In genomic region chr4:2536193-2537010, GRCh38 we compare ENCODE assay signal across 8 cellular contexts. TPM values are rescaled to one million over a fixed set of nuclear protein-coding genes. Genes with fewer than 3 reads are reported as not detected.
DNase-seq lines count a peak whose midpoint lies in the region; ATAC-seq and TF ChIP-seq lines count a peak whose summit lies in the region.

TSS of gene FAM193A (plus strand) at chr4:2536647. CDS start at chr4:2536916, 269 bp downstream.

- peak; percentile 96 for ATAC-seq in stimulated activated naive CD8-positive, alpha-beta T cell treated with anti-CD3 and anti-CD28 coated beads, Interleukin-15, Interleukin-2, amounts not matched to agents 100 U/mL and 50 U/mL, for 24 hours

- peaks cover 5% of the 10 kb centered on the region for H3K4me1 Mint-ChIP-seq in nephron

- no peaks in the 10 kb centered on the region for H3K9me3 ChIP-seq in MM.1S (replicated peaks; ENCODE audit: insufficient read depth, low read length)

- H3K4me1 ChIP-seq in MM.1S (ENCODE audit: low read length): no peaks in the 10 kb centered on the region

- peaks cover 7% of the 10 kb centered on the region for H3F3A ChIP-seq in MM.1S (ENCODE audit: insufficient read depth, low read length)

- no peaks in the 10 kb centered on the region for H3K9me3 Mint-ChIP-seq in nephron

- H3K4me2 ChIP-seq in MM.1S (ENCODE audit: low read depth, low read length): peak within 1 kb of the TSS; percentile 72

- H3K36me3 ChIP-seq in MM.1S (replicated peaks; ENCODE audit: insufficient read depth, low read length): no peaks in the 10 kb centered on the region

- peak within 1 kb of the TSS; percentile 82 for H3K4me3 ChIP-seq in MM.1S (ENCODE audit: low read length)
- H3K4me3 ChIP-seq in fibroblast of the aortic adventitia (ENCODE audit: low read depth, low read length): peak within 1 kb of the TSS; percentile 78

- H3K36me3 Mint-ChIP-seq in nephron (ENCODE audit: low read depth): peaks cover 5% of the 10 kb centered on the region

- in situ Hi-C loops in G401 (cut with HindIII; ENCODE audit: low sequenced_read_pairs): no loop called here

- no peaks in the 10 kb centered on the region for H4K20me1 ChIP-seq in MM.1S (ENCODE audit: insufficient read depth, low read length)

- H3K27ac ChIP-seq in MM.1S (ENCODE audit: low read length): peak within 1 kb of the TSS; percentile 49; the same call in 1 of the 2 replicates

- no peaks in the 10 kb centered on the region for H3K27me3 ChIP-seq in MM.1S (replicated peaks; ENCODE audit: insufficient read depth, low read length)

- peak within 1 kb of the TSS; percentile 69 for H2AFZ ChIP-seq in MM.1S (ENCODE audit: low read length)

- H3K9me2 ChIP-seq in MM.1S (replicated peaks; ENCODE audit: insufficient read depth, low read length): no peaks in the 10 kb centered on the region

- DNase-seq in G401 (ENCODE audit: low spot score) (peak; percentile 99), HCEC 1CT (peak; percentile 96), MM.1S (peak; percentile 100), SHP77 treated with DMSO at 0.1 percent for 48 hours (lab: John Stamatoyannopoulos, UW) (peak; percentile 53), fibroblast of the aortic adventitia (ENCODE audit: low read depth) (peak; percentile 99)
- DNase-seq in activated effector memory CD4-positive, alpha-beta T cell treated with anti-CD3 and anti-CD28 coated beads, Interleukin-2, amount 50 U/mL, for 16 hours: peak; percentile 100
- peak; percentile 99 for DNase-seq in stimulated activated naive CD8-positive, alpha-beta T cell treated with anti-CD3 and anti-CD28 coated beads, Interleukin-15, Interleukin-2, amounts not matched to agents 100 U/mL and 50 U/mL, for 24 hours

- no peak for TF ChIP-seq CTCF in MM.1S (IDR thresholded peaks at IDR 0.05; ENCODE audit: low read length)
- TF ChIP-seq CTCF in fibroblast of the aortic adventitia (IDR thresholded peaks at IDR 0.05; ENCODE audit: insufficient read depth, low read length): no peak
- TF ChIP-seq CTCF in nephron (IDR thresholded peaks at IDR 0.05; ENCODE audit: unreplicated experiment in 3 of 3): no peak

- H3K4me3 Mint-ChIP-seq in nephron: peak within 1 kb of the TSS; percentile 98 to 99 (median 98)

- H3K27me3 Mint-ChIP-seq in nephron (ENCODE audit: low read depth): no peaks in the 10 kb centered on the region

- H3K27ac Mint-ChIP-seq in nephron: peak within 1 kb of the TSS; percentile 95 to 99 (median 98)

- H3K79me2 ChIP-seq in MM.1S (ENCODE audit: low read length): peaks cover 44% of the 10 kb centered on the region

- peak within 1 kb of the TSS; percentile 84 for H3K9ac ChIP-seq in MM.1S (ENCODE audit: low read length)

RNA-seq across cellular contexts. Expression of gene FAM193A, which starts in this region (rescaled TPM):
- total RNA-seq in G401 (2014; rRNA removed; shearing (Covaris generic)): 14.5 and 26.2 TPM in 2 replicates
- 17.4 and 38.7 TPM in 2 replicates for total RNA-seq in fibroblast of the aortic adventitia (ENCODE audit: low replicate concordance)

Comparison
In these comparisons a context has a peak if more than half of its experiments do, and no peak if none do; other contexts are left out.
1. Peak in every context shown above with its lines: DNase-seq, ATAC-seq, H3K4me3 ChIP-seq and H3K27ac ChIP-seq.